In genomic region chr11:125448136-125448535, GRCh38 we compare ENCODE assay signal across 13 cellular contexts. TPM values are rescaled to one million over a fixed set of nuclear protein-coding genes. Genes with fewer than 3 reads are reported as not detected.
A peak's percentile ranks its signal among the peaks of the same experiment; 100 is the strongest.
DNase-seq lines count a peak whose midpoint lies in the region; ATAC-seq, FAIRE-seq and TF ChIP-seq lines count a peak whose summit lies in the region.
"Had no signal": no experiment of that assay in that cellular context is flagged by ENCODE, and none has a peak within 500 bp of the region (broad histone marks: within the 10 kb centered on the region; RNA-seq: fewer than 3 reads in every experiment).

No MANE protein-coding gene starts in this region.

- H3K79me2 ChIP-seq in GM23248 (ENCODE audit: insufficient read depth), result no peaks in the 10 kb centered on the region

- TF ChIP-seq CTCF in astrocyte of the cerebellum (IDR thresholded peaks at IDR 0.05; ENCODE audit: low read depth, low read length, missing control alignments) (no peak), foreskin keratinocyte (conservative IDR thresholded peaks at IDR 0.05) (no peak), pancreas (IDR thresholded peaks at IDR 0.05) (no peak)

- intact Hi-C loops in pancreas (cut with DNase I), result no loop called here

- H3K9ac ChIP-seq in GM23248, result peak overlapping the region; percentile 22; the same call in 1 of the 2 replicates

- no peaks in the 10 kb centered on the region for H3K9me2 ChIP-seq in GM23248 (ENCODE audit: insufficient read depth)

- H3K4me2 ChIP-seq in GM23248 (ENCODE audit: unreplicated experiment), result peak overlapping the region; percentile 27

- peak overlapping the region; percentile 63 for H2AFZ ChIP-seq in GM23248

- no peak overlapping the region for H3K4me3 ChIP-seq in GM23248
- no peak overlapping the region for H3K4me3 ChIP-seq in astrocyte of the cerebellum (ENCODE audit: low read depth, low read length)
- H3K4me3 ChIP-seq in pancreas, result no peak overlapping the region

- peak; percentile 85 for DNase-seq in GM23248
- peak; percentile 40 for DNase-seq in astrocyte of the cerebellum (ENCODE audit: low read depth)
- peak; percentile 51 to 76 for DNase-seq in foreskin keratinocyte
- DNase-seq in stromal cell of bone marrow (ENCODE audit: low read depth), result peak; percentile 38
- DNase-seq in pancreas, result no peak
- no peak for DNase-seq in NCI-H2081 (lab: John Stamatoyannopoulos, UW)
- DNase-seq: activated B cell treated with CpG ODN at 0.5 μM for 24 hours; activated T-cell treated with anti-CD3 and anti-CD28 coated beads, Interleukin-2, amount 50 U/mL, for 24 hours; NCI-H345; stimulated activated naive CD8-positive, alpha-beta T cell treated with anti-CD3 and anti-CD28 coated beads, Interleukin-15, Interleukin-2, amounts not matched to agents 100 U/mL and 50 U/mL, for 24 hours had no signal

- WGBS in GM23248 (ENCODE audit: low coverage in 1 of 2, low lambda C conversion rate in 2 of 2, missing lambda C conversion rate in 2 of 2), 2 experiments, result 44 to 46% methylated on average over 3 of the region's 3 CpGs
- 70 to 77% methylated on average over 3 of the region's 3 CpGs for WGBS in pancreas, 2 donors

- no peaks in the 10 kb centered on the region for H3K9me3 ChIP-seq in GM23248 (ENCODE audit: low read depth)
- H3K9me3 ChIP-seq in pancreas, result no peaks in the 10 kb centered on the region

- H3K4me1 ChIP-seq in GM23248 (ENCODE audit: insufficient read depth), result peaks cover 13% of the 10 kb centered on the region
- peaks cover 17% of the 10 kb centered on the region for H3K4me1 ChIP-seq in foreskin keratinocyte
- H3K4me1 ChIP-seq in pancreas, result peaks cover 0 to 4% (median 0%) of the 10 kb centered on the region in 3 donors

- H3K27me3 ChIP-seq in GM23248 (replicated peaks; ENCODE audit: insufficient read depth) (no peaks in the 10 kb centered on the region), foreskin keratinocyte (no peaks in the 10 kb centered on the region), pancreas (no peaks in the 10 kb centered on the region)

- ATAC-seq in foreskin keratinocyte (peak; percentile 72), pancreas (no peak), HG02938 (IDR thresholded peaks at IDR 0.05; ENCODE audit: unreplicated experiment) (no peak)
- ATAC-seq: natural killer cell treated with Interleukin-12 subunit alpha and Interleukin-12 subunit beta and Interleukin-15 and Interleukin-18, amount 100 ng/mL, for 72 hours; stimulated activated naive CD8-positive, alpha-beta T cell treated with anti-CD3 and anti-CD28 coated beads, Interleukin-15, Interleukin-2, amounts not matched to agents 100 U/mL and 50 U/mL, for 24 hours had no signal

- H3F3A ChIP-seq in GM23248 (ENCODE audit: insufficient read depth), result peaks cover 9% of the 10 kb centered on the region

- no peak for FAIRE-seq in pancreas (lab: Jason Lieb, UNC)

- no peaks in the 10 kb centered on the region for H3K36me3 ChIP-seq in GM23248 (ENCODE audit: low read depth)
- H3K36me3 ChIP-seq in pancreas, result no peaks in the 10 kb centered on the region

- H4K20me1 ChIP-seq in GM23248 (ENCODE audit: insufficient read depth), result no peaks in the 10 kb centered on the region

- in situ Hi-C loops in GM23248 (cut with MboI) (no loop called here), astrocyte of the cerebellum (cut with HindIII; ENCODE audit: low sequenced_read_pairs) (no loop called here)

- peak overlapping the region; percentile 63 for H3K27ac ChIP-seq in GM23248
- H3K27ac ChIP-seq in foreskin keratinocyte, result peak overlapping the region; percentile 62
- no peak overlapping the region for H3K27ac ChIP-seq in pancreas
- H3K27ac ChIP-seq: HL-60 had no signal

RNA-seq across cellular contexts. Expression of gene FEZ1, which starts 47.9 kb away (rescaled TPM):
- 35.9 and 53.9 TPM in 2 replicates for total RNA-seq in GM23248 (2014; rRNA removed; shearing (Covaris generic))
- polyA plus RNA-seq in GM23248 (2016; fragmentation: Nextera tagmentation; extraction: Ambion mirVana), result 58.8 and 64.1 TPM in 2 replicates
- 197 and 228 TPM in 2 replicates for total RNA-seq in foreskin keratinocyte
- 166 and 204 TPM in 2 replicates for polyA plus RNA-seq in foreskin keratinocyte
- 1 to 10 TPM in 4 of 6 donors, under 1 TPM in 2; 0.73 to 3.4 (median 1.6) TPM for total RNA-seq in pancreas
- 1 to 10 TPM; 3.7 to 6.1 TPM for polyA plus RNA-seq in pancreas

Comparison
In these comparisons a context has a peak if more than half of its experiments do, and no peak if none do; other contexts are left out.
1. DNase-seq: peak in GM23248 (single experiment), astrocyte of the cerebellum (single experiment), foreskin keratinocyte (2 of 2) and stromal cell of bone marrow (single experiment); none in pancreas (0 of 6) and NCI-H2081 (0 of 2).
2. H3K27ac ChIP-seq: peak in GM23248 (single experiment) and foreskin keratinocyte (single experiment); none in pancreas (0 of 4).